8 cellular contexts compared by ENCODE assay signal in genomic region chr4:151801547-151802516, GRCh38. TPM values are rescaled to one million over a fixed set of nuclear protein-coding genes. Genes with fewer than 3 reads are reported as not detected.
DNase-seq lines count a peak whose midpoint lies in the region; ATAC-seq, FAIRE-seq and TF ChIP-seq lines count a peak whose summit lies in the region.

No MANE protein-coding gene starts in this region.

- DNase-seq in D721Med (ENCODE audit: insufficient read length, low spot score) (no peak), H9 (peak; percentile 59), RWPE1 (ENCODE audit: low spot score) (peak; percentile 35), right cardiac atrium (peak in 2 of 3 donors; percentile 48 to 59), dedifferentiated amniotic fluid mesenchymal stem cell (ENCODE audit: extremely low spot score) (no peak)
- peak; percentile 36 for DNase-seq in activated T-helper 9 cell treated with anti-CD3 and anti-CD28 coated beads, Interleukin-2, amount 50 U/mL, for 16 hours (ENCODE audit: low read depth)
- DNase-seq in stimulated activated CD4-positive, alpha-beta T cell treated with anti-CD3 and anti-CD28 coated beads, Interleukin-2, amount 100 ng/mL, for 24 hours = peak; percentile 66 to 75
- no peak for DNase-seq in NK-92 treated with Interleukin-12 subunit alpha and Interleukin-12 subunit beta, amount 100 ng/mL, for 24 hours (lab: John Stamatoyannopoulos, UW)

- H3K9ac ChIP-seq in H9 (ENCODE audit: extremely low read depth, insufficient read length, low read length) = no peak overlapping the region

- no peak overlapping the region for H3K4me3 ChIP-seq in right cardiac atrium (ENCODE audit: low read length)

- H3K23ac ChIP-seq in H9 (ENCODE audit: insufficient read length, low read depth, low read length) = no peak overlapping the region

- H2BK15ac ChIP-seq in H9 (ENCODE audit: low read depth, low read length) = no peak overlapping the region

- H3K79me2 ChIP-seq in H9 (ENCODE audit: insufficient read depth, low read length) = no peaks in the 10 kb centered on the region

- H3K56ac ChIP-seq in H9 (ENCODE audit: insufficient read length, low read depth, low read length) = no peak overlapping the region

- no peak overlapping the region for H4K8ac ChIP-seq in H9 (replicated peaks; ENCODE audit: insufficient read length, low read depth, low read length)

- no peak for FAIRE-seq in D721Med (lab: Jason Lieb, UNC)

- no peak overlapping the region for H3K18ac ChIP-seq in H9 (ENCODE audit: insufficient read length, low read depth, low read length)

- H3K14ac ChIP-seq in H9 (ENCODE audit: insufficient read depth, low read length) = no peak overlapping the region

- no peak overlapping the region for H3K4ac ChIP-seq in H9 (ENCODE audit: low read depth, low read length)

- no peak overlapping the region for H4K5ac ChIP-seq in H9 (ENCODE audit: insufficient read length, low read depth, low read length)

- H2AFZ ChIP-seq in H9 (ENCODE audit: low read length) = no peak overlapping the region

- intact Hi-C loops in right cardiac atrium (cut with DNase I) = no loop called here

- no peaks in the 10 kb centered on the region for H4K20me1 ChIP-seq in H9 (ENCODE audit: control insufficient read depth, insufficient read depth, insufficient read length)

- H2BK120ac ChIP-seq in H9 (ENCODE audit: low read depth, low read length, poor library complexity, severe bottlenecking) = no peak overlapping the region

- no peaks in the 10 kb centered on the region for H3K79me1 ChIP-seq in H9 (ENCODE audit: insufficient read depth, low read depth, low read length, poor library complexity, severe bottlenecking)

- no peak overlapping the region for H3K4me2 ChIP-seq in H9 (ENCODE audit: insufficient read depth, insufficient read length, low read length)

- no peaks in the 10 kb centered on the region for H3K23me2 ChIP-seq in H9 (ENCODE audit: insufficient read length, low read depth, low read length, poor library complexity, severe bottlenecking)

- no peak overlapping the region for H2AK5ac ChIP-seq in H9 (ENCODE audit: insufficient read length, low read length)

- no peaks in the 10 kb centered on the region for H3K9me3 ChIP-seq in H9 (ENCODE audit: control insufficient read depth, low read depth, low read length)
- no peaks in the 10 kb centered on the region for H3K9me3 ChIP-seq in right cardiac atrium (ENCODE audit: control insufficient read depth, low read length)

- no peak overlapping the region for H2BK12ac ChIP-seq in H9 (ENCODE audit: insufficient read length, low read depth, low read length)

- no peak overlapping the region for H4K91ac ChIP-seq in H9 (ENCODE audit: insufficient read length, low read depth, low read length)

- peaks cover 0 to 5% (median 2%) of the 10 kb centered on the region in 3 experiments; a peak in 3 of 7 replicates for H3K36me3 Mint-ChIP-seq in H9 (ENCODE audit: insufficient read depth in 1 of 3, low read depth in 3 of 3)

- no peak overlapping the region for H2BK5ac ChIP-seq in H9 (ENCODE audit: insufficient read length, low read length)

- POLR2A ChIA-PET in RWPE1 (lab: Yijun Ruan, JAX; ENCODE audit: low non-redundant PET) = no interaction called here

- no peak overlapping the region for H3T11ph ChIP-seq in H9 (ENCODE audit: low read length)

- peaks cover 22 to 42% of the 10 kb centered on the region in 2 experiments for H3K4me1 Mint-ChIP-seq in H9

- WGBS in H9 (ENCODE audit: extremely low coverage, insufficient read length, low lambda C conversion rate) = no CpG with 5 or more reads among the region's 15 CpGs
- 68% methylated on average over 15 of the region's 15 CpGs for WGBS in right cardiac atrium

- peaks cover 0 to 3% of the 10 kb centered on the region in 2 experiments; a peak in 1 of 5 replicates for H3K9me3 Mint-ChIP-seq in H9

- TF ChIP-seq CTCF in D721Med (IDR thresholded peaks at IDR 0.05; ENCODE audit: insufficient read depth, missing control alignments) = peak; percentile 91
- TF ChIP-seq CTCF in H9 (conservative IDR thresholded peaks at IDR 0.05) = peak; percentile 99
- TF ChIP-seq CTCF in RWPE1 (conservative IDR thresholded peaks at IDR 0.05; ENCODE audit: low read depth) = peak; percentile 78

- H3K4me1 ChIP-seq in H9 (ENCODE audit: insufficient read depth, low read length) = peaks cover 11% of the 10 kb centered on the region; the same call in 1 of the 2 replicates
- no peaks in the 10 kb centered on the region for H3K4me1 ChIP-seq in right cardiac atrium (ENCODE audit: control insufficient read depth, insufficient read depth, low read length)

- no peaks in the 10 kb centered on the region; the same call in 1 of the 2 replicates for H3K27me3 Mint-ChIP-seq in H9 (ENCODE audit: low read depth)

- no peak overlapping the region for H2BK20ac ChIP-seq in H9 (ENCODE audit: low read depth, low read length, poor library complexity, severe bottlenecking)

- ATAC-seq in right cardiac atrium = no peak

- CTCF ChIA-PET in RWPE1 (lab: Yijun Ruan, JAX) = interaction anchor here (0.5 to 1.4 kb wide), 4 partner anchors 36 to 583 kb away, joined by 3 to 4 read pairs (median 4); no protein-coding TSS in a partner anchor

- H3K4me3 Mint-ChIP-seq in H9 = no peak overlapping the region

- peak overlapping the region in 1 of 3 experiments; percentile 54; a peak in 1 of 7 replicates for H3K27ac Mint-ChIP-seq in H9

- H3K27me3 ChIP-seq in H9 (ENCODE audit: insufficient read depth, low read length) (no peaks in the 10 kb centered on the region), right cardiac atrium (ENCODE audit: control insufficient read depth, insufficient read depth) (no peaks in the 10 kb centered on the region)

- no peak overlapping the region for H3K27ac ChIP-seq in H9 (ENCODE audit: insufficient read length, low read depth, low read length)
- H3K27ac ChIP-seq in RWPE1 = no peak overlapping the region
- no peak overlapping the region for H3K27ac ChIP-seq in right cardiac atrium (ENCODE audit: low read length)

RNA-seq across cellular contexts. Expression of gene GATB, which starts 41.0 kb away (rescaled TPM):
- 18.9 and 21.2 TPM in 2 replicates for total RNA-seq in H9 (2021)
- 100 to 1,000 TPM in 1 of 4 donors, 10 to 100 TPM in 3; 87.5 to 104 (median 91.0) TPM for total RNA-seq in right cardiac atrium
- 182 TPM for polyA plus RNA-seq in right cardiac atrium

Comparison
In these comparisons a context has a peak if more than half of its experiments do, and no peak if none do; other contexts are left out.
1. DNase-seq: peak in H9 (single experiment), RWPE1 (single experiment), activated T-helper 9 cell treated with anti-CD3 and anti-CD28 coated beads, Interleukin-2, amount 50 U/mL, for 16 hours (single experiment), right cardiac atrium (2 of 3) and stimulated activated CD4-positive, alpha-beta T cell treated with anti-CD3 and anti-CD28 coated beads, Interleukin-2, amount 100 ng/mL, for 24 hours (2 of 2); none in D721Med (single experiment), NK-92 treated with Interleukin-12 subunit alpha and Interleukin-12 subunit beta, amount 100 ng/mL, for 24 hours (single experiment) and dedifferentiated amniotic fluid mesenchymal stem cell (single experiment).
2. Peak in every context shown above with its lines, with median percentiles within 50 percentile points of each other: CTCF ChIP-seq.